ENCODE assay signal across 7 cellular contexts in genomic region chr1:58162952-58163550, GRCh38.
DNase-seq lines count a peak whose midpoint lies in the region; ATAC-seq, FAIRE-seq and TF ChIP-seq lines count a peak whose summit lies in the region.

No MANE protein-coding gene starts in this region.

- BruUV-seq in HepG2 (replicated peaks; lab: Mats Ljungman, UMichigan) = no TSS peak

- POLR2A ChIA-PET in HepG2 (lab: Yijun Ruan, JAX) = no interaction called here

- in situ Hi-C loops in HepG2 (cut with HindIII; ENCODE audit: extremely low pct_ligation_motif_present, low pct_unique_long_range_greater_than_20kb) = no loop called here

- intact Hi-C loops in colonic mucosa (cut with DNase I) = no loop called here
- intact Hi-C loops in HepG2 (cut with micrococcal nuclease; ENCODE audit: unreplicated experiment) = loop anchor here (5.0 kb wide), 1 partner anchor 96 kb away; no protein-coding TSS in a partner anchor
- intact Hi-C loops in upper lobe of right lung (cut with DNase I) = no loop called here

- WGBS in HepG2 (ENCODE audit: low lambda C conversion rate) = 12% methylated on average over 9 of the region's 9 CpGs

- H3K4me3 ChIP-seq in GM06990 (replicated peaks; ENCODE audit: low read depth, low read length) = no peak overlapping the region
- H3K4me3 ChIP-seq in OCI-LY1 (ENCODE audit: low read depth, low read length, poor library complexity, severe bottlenecking) = no peak overlapping the region
- H3K4me3 ChIP-seq in colonic mucosa = no peak overlapping the region
- H3K4me3 ChIP-seq in HepG2 (replicated peaks in 1 of 3; ENCODE audit: insufficient read depth in 1 of 3, low read depth in 2 of 3, low read length in 3 of 3) = no peak overlapping the region
- H3K4me3 ChIP-seq in upper lobe of right lung = no peak overlapping the region

- CTCF ChIA-PET in HepG2 (lab: Yijun Ruan, JAX; ENCODE audit: low intra/inter-chr PET ratio, low total read pairs) = interaction anchor here (1.0 to 1.2 kb wide), 3 partner anchors 97 to 738 kb away, joined by 3 to 4 read pairs (median 3); no protein-coding TSS in a partner anchor

- no peaks in the 10 kb centered on the region for H3F3A ChIP-seq in OCI-LY1 (ENCODE audit: insufficient read depth, low read length)

- no peak overlapping the region for H2AFZ ChIP-seq in OCI-LY1 (ENCODE audit: low read length)
- H2AFZ ChIP-seq in HepG2 (ENCODE audit: low read length) = no peak overlapping the region

- no peak for TF ChIP-seq POLR2A in HepG2 (IDR thresholded peaks at IDR 0.05; ENCODE audit: insufficient read depth in 1 of 2, low read depth in 2 of 2, low read length in 2 of 2)

- H3K79me2 ChIP-seq in OCI-LY1 (ENCODE audit: insufficient read depth, low read length) = no peaks in the 10 kb centered on the region
- no peaks in the 10 kb centered on the region for H3K79me2 ChIP-seq in HepG2 (ENCODE audit: insufficient read depth, low read length)

- no peaks in the 10 kb centered on the region for H3K27me3 ChIP-seq in GM06990 (replicated peaks; ENCODE audit: control insufficient read depth, insufficient read depth, low read length)
- H3K27me3 ChIP-seq in OCI-LY1 (ENCODE audit: insufficient read depth, low read length) = no peaks in the 10 kb centered on the region
- H3K27me3 ChIP-seq in colonic mucosa = no peaks in the 10 kb centered on the region
- H3K27me3 ChIP-seq in HepG2 (ENCODE audit: control insufficient read depth in 1 of 2, insufficient read depth in 2 of 2, low read length in 2 of 2) = no peaks in the 10 kb centered on the region
- no peaks in the 10 kb centered on the region for H3K27me3 ChIP-seq in upper lobe of right lung

- DNase-seq in GM06990 (ENCODE audit: extremely low read depth, insufficient read length) = no peak
- DNase-seq in HTR-8/SVneo (ENCODE audit: insufficient read length, low spot score) = peak; percentile 2
- DNase-seq in colonic mucosa = peak; percentile 51
- DNase-seq in HepG2 (ENCODE audit: low spot score) = peak; percentile 57
- DNase-seq in upper lobe of right lung = no peak

- H3K9me2 ChIP-seq in OCI-LY1 (ENCODE audit: low read depth, low read length) = no peaks in the 10 kb centered on the region; the same call in 1 of the 2 replicates

- H3K9ac ChIP-seq in OCI-LY1 (ENCODE audit: low read length) (no peak overlapping the region), colonic mucosa (ENCODE audit: low read depth in 2 of 2, low read length in 2 of 2) (no peak overlapping the region), HepG2 (ENCODE audit: insufficient read depth, low read depth, low read length) (no peak overlapping the region)

- no peak for FAIRE-seq in HTR-8/SVneo (lab: Jason Lieb, UNC)
- FAIRE-seq in HepG2 (lab: Jason Lieb, UNC) = peak; percentile 77

- H4K20me1 ChIP-seq in OCI-LY1 (ENCODE audit: insufficient read depth, low read length) (no peaks in the 10 kb centered on the region), HepG2 (ENCODE audit: insufficient read depth, low read length) (no peaks in the 10 kb centered on the region)

- H3K27ac ChIP-seq in OCI-LY1 (ENCODE audit: low read depth, low read length, poor library complexity, severe bottlenecking) (no peak overlapping the region), colonic mucosa (no peak overlapping the region), HepG2 (ENCODE audit: extremely low read length, insufficient read depth, low read length) (no peak overlapping the region), upper lobe of right lung (no peak overlapping the region)

- TF ChIP-seq CTCF in GM06990 (IDR thresholded peaks at IDR 0.05; ENCODE audit: insufficient read depth, low read length, poor library complexity, severe bottlenecking) (peak; percentile 91), OCI-LY1 (IDR thresholded peaks at IDR 0.05; ENCODE audit: low read length) (peak; percentile 78), colonic mucosa (IDR thresholded peaks at IDR 0.05) (peak; percentile 82), HepG2 (CRISPR knock-in tag; IDR thresholded peaks at IDR 0.05) (peak; percentile 80), upper lobe of right lung (IDR thresholded peaks at IDR 0.05) (peak; percentile 87)

- H3K4me2 ChIP-seq in OCI-LY1 (ENCODE audit: low read length) = no peak overlapping the region
- no peak overlapping the region for H3K4me2 ChIP-seq in HepG2 (ENCODE audit: low read depth, low read length)

- H3K4me1 ChIP-seq in OCI-LY1 (ENCODE audit: insufficient read depth, low read length, severe bottlenecking) = no peaks in the 10 kb centered on the region
- no peaks in the 10 kb centered on the region for H3K4me1 ChIP-seq in colonic mucosa
- H3K4me1 ChIP-seq in HepG2 (ENCODE audit: insufficient read depth, low read length) = no peaks in the 10 kb centered on the region
- no peaks in the 10 kb centered on the region for H3K4me1 ChIP-seq in upper lobe of right lung

- 0 out of 2 replicates have a peak, but pooled peaks have one; percentile 19 for TF ChIP-seq RAD21 in HepG2 (CRISPR knock-in tag; IDR thresholded peaks at IDR 0.05)

- no peaks in the 10 kb centered on the region for H3K36me3 ChIP-seq in GM06990 (ENCODE audit: control insufficient read depth, insufficient read depth, low read length)
- H3K36me3 ChIP-seq in OCI-LY1 (ENCODE audit: insufficient read depth, low read length) = no peaks in the 10 kb centered on the region
- H3K36me3 ChIP-seq in colonic mucosa = no peaks in the 10 kb centered on the region
- H3K36me3 ChIP-seq in HepG2 (replicated peaks in 1 of 2; ENCODE audit: control insufficient read depth in 1 of 2, insufficient read depth in 2 of 2, low read length in 2 of 2) = no peaks in the 10 kb centered on the region
- no peaks in the 10 kb centered on the region for H3K36me3 ChIP-seq in upper lobe of right lung

- peak; percentile 95 for ATAC-seq in HepG2
- ATAC-seq in upper lobe of right lung = peak; percentile 90
- no peak for ATAC-seq in HG03095 (IDR thresholded peaks at IDR 0.05; ENCODE audit: unreplicated experiment)

- TF ChIP-seq EP300 in HepG2 (IDR thresholded peaks at IDR 0.05; ENCODE audit: low read depth in 2 of 2, low read length in 2 of 2) = no peak
- TF ChIP-seq EP300 in HepG2 (CRISPR knock-in tag; IDR thresholded peaks at IDR 0.05; ENCODE audit: borderline replicate concordance) = no peak

- H3K9me3 ChIP-seq in OCI-LY1 (ENCODE audit: low read length) (no peaks in the 10 kb centered on the region), colonic mucosa (no peaks in the 10 kb centered on the region), HepG2 (ENCODE audit: low read length) (no peaks in the 10 kb centered on the region), upper lobe of right lung (no peaks in the 10 kb centered on the region)

TF ChIP-seq in HepG2, 621 proteins besides CTCF, POLR2A, EP300 and RAD21:
- TF ChIP-seq XRCC5 (optimal IDR thresholded peaks at IDR 0.05; ENCODE audit: low read length) = peak; percentile 46
- TF ChIP-seq SMC3 (IDR thresholded peaks at IDR 0.05; ENCODE audit: low read length) = peak; percentile 71
- no peak for TF ChIP-seq ZNF543 (CRISPR knock-in tag; IDR thresholded peaks at IDR 0.05)
- no peak for TF ChIP-seq TP53 (CRISPR knock-in tag; conservative IDR thresholded peaks at IDR 0.05)
- TF ChIP-seq ZNF672 (CRISPR knock-in tag; IDR thresholded peaks at IDR 0.05) = no peak
- no peak for TF ChIP-seq ZNF205 (CRISPR knock-in tag; IDR thresholded peaks at IDR 0.05)
- no peak for TF ChIP-seq ERF (CRISPR knock-in tag; IDR thresholded peaks at IDR 0.05)
- TF ChIP-seq GTF3A (CRISPR knock-in tag; conservative IDR thresholded peaks at IDR 0.05) = no peak
- TF ChIP-seq STAG1 (CRISPR knock-in tag; IDR thresholded peaks at IDR 0.05) = peak; percentile 62
- no peak for TF ChIP-seq TOPORS (CRISPR knock-in tag; IDR thresholded peaks at IDR 0.05)

Comparison
In these comparisons a context has a peak if more than half of its experiments do, and no peak if none do; other contexts are left out.
1. DNase-seq: peak in HTR-8/SVneo (single experiment), colonic mucosa (single experiment) and HepG2 (single experiment); none in GM06990 (single experiment) and upper lobe of right lung (single experiment).
2. Peak in every context shown above with its lines, with median percentiles within 50 percentile points of each other: CTCF ChIP-seq.